Comparison of ENCODE assay signal across 17 cellular contexts in the genomic region with DNA sequence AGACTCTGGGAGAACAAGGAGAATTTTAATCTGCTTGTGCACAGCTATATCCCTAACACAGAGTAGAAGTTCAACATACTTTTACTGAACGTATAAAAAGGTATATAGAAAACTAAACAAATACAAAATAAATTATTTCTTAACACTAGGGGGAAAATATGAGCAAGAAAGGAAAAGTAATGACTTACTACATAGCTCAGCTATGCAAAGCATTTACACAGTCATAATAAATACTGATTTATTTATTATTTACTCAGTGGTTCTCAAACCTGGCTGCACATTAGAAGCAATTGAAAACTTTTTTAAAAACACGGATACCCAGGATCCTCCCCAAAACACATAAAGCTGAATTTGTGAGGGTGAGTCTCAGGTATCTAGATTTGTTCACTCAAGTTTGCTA.
"Had no signal": no experiment of that assay in that cellular context is flagged by ENCODE, and none has a peak within 500 bp of the region (broad histone marks: within the 10 kb centered on the region; RNA-seq: fewer than 3 reads in every experiment).

No MANE protein-coding gene starts in this region.

- H3K27me3 ChIP-seq: adrenal gland, brain microvascular endothelial cell, hepatocyte, right lobe of liver, spleen, tibial nerve had no signal

- H3K27ac ChIP-seq: adrenal gland, brain microvascular endothelial cell, hepatocyte, prostate gland, right lobe of liver, spleen, tibial nerve, VCaP had no signal

- H3K9me3 ChIP-seq: adrenal gland, prostate gland, right lobe of liver, spleen, tibial nerve had no signal

- H3K4me3 ChIP-seq: adrenal gland, hepatocyte, prostate gland, right lobe of liver, spleen, tibial nerve had no signal

- DNase-seq: activated CD4-positive, alpha-beta T cell treated with anti-CD3 and anti-CD28 coated beads for 36 hours; activated CD8-positive, alpha-beta memory T cell treated with anti-CD3 and anti-CD28 coated beads, Interleukin-2, amount 50 U/mL, for 48 hours; activated CD8-positive, alpha-beta T cell treated with anti-CD3 and anti-CD28 coated beads for 36 hours; activated naive CD4-positive, alpha-beta T cell treated with anti-CD3 and anti-CD28 coated beads for 36 hours; adrenal gland; brain microvascular endothelial cell; effector CD4-positive, alpha-beta T cell; nephron progenitor cell; right lobe of liver; spleen; stimulated activated CD4-positive, alpha-beta T cell treated with anti-CD3 and anti-CD28 coated beads, Interleukin-2, amount 100 ng/mL, for 24 hours; stimulated activated naive B cell treated with anti-CD40 and anti-IgM and Interleukin-4, amounts not matched to agents 10 μg/mL and 1 μg/mL and 100 μg/mL, for 72 hours; T-helper 9 cell had no signal

- H3K79me2 ChIP-seq: hepatocyte had no signal

- H3K4me2 ChIP-seq: hepatocyte had no signal

- H3K4me1 ChIP-seq: prostate gland, right lobe of liver, spleen, tibial nerve had no signal

- H2AFZ ChIP-seq: hepatocyte had no signal

- ATAC-seq: activated CD4-positive, alpha-beta T cell treated with anti-CD3 and anti-CD28 coated beads for 36 hours; activated CD8-positive, alpha-beta T cell treated with anti-CD3 and anti-CD28 coated beads for 36 hours; right lobe of liver; stimulated activated naive B cell treated with anti-CD40 and anti-IgM and Interleukin-4, amounts not matched to agents 10 μg/mL and 1 μg/mL and 100 μg/mL, for 72 hours had no signal

- H3K36me3 ChIP-seq: adrenal gland, brain microvascular endothelial cell, prostate gland, right lobe of liver, spleen, tibial nerve had no signal
